22 cellular contexts compared by ENCODE assay signal in genomic region chr16:3673201-3673600, GRCh38. TPM values are rescaled to one million over a fixed set of nuclear protein-coding genes. Genes with fewer than 3 reads are reported as not detected.
DNase-seq lines count a peak whose midpoint lies in the region; ATAC-seq, FAIRE-seq and TF ChIP-seq lines count a peak whose summit lies in the region.
"Had no signal": no experiment of that assay in that cellular context is flagged by ENCODE, and none has a peak within 500 bp of the region (broad histone marks: within the 10 kb centered on the region; RNA-seq: fewer than 3 reads in every experiment).

No MANE protein-coding gene starts in this region.

- TF ChIP-seq RAD21 in HepG2 (CRISPR knock-in tag; IDR thresholded peaks at IDR 0.05) = no peak

- no peaks in the 10 kb centered on the region for H3K79me2 ChIP-seq in HepG2 (ENCODE audit: insufficient read depth, low read length)

- no peak overlapping the region for H3K4me2 ChIP-seq in HepG2 (ENCODE audit: low read depth, low read length)
- H3K4me2 ChIP-seq: PC-9 had no signal

- no peak for TF ChIP-seq EP300 in HepG2 (IDR thresholded peaks at IDR 0.05; ENCODE audit: low read depth in 2 of 2, low read length in 2 of 2)
- TF ChIP-seq EP300 in HepG2 (CRISPR knock-in tag; IDR thresholded peaks at IDR 0.05; ENCODE audit: borderline replicate concordance) = no peak

- no peaks in the 10 kb centered on the region for H4K20me1 ChIP-seq in HepG2 (ENCODE audit: insufficient read depth, low read length)

- H3K4me1 Mint-ChIP-seq in WTC11 (no peaks in the 10 kb centered on the region), glutamatergic neuron (ENCODE audit: low read depth, unreplicated experiment) (peaks cover 3% of the 10 kb centered on the region), progenitor cell of endocrine pancreas (ENCODE audit: low read depth) (no peaks in the 10 kb centered on the region)
- H3K4me1 Mint-ChIP-seq: H9 had no signal

- BruUV-seq in HepG2 (replicated peaks; lab: Mats Ljungman, UMichigan) = no TSS peak

- H3K27me3 ChIP-seq in right lobe of liver (no peaks in the 10 kb centered on the region), HepG2 (ENCODE audit: control insufficient read depth in 1 of 2, insufficient read depth in 2 of 2, low read length in 2 of 2) (no peaks in the 10 kb centered on the region)

- ATAC-seq in right lobe of liver (no peak), HepG2 (no peak), WTC11 (no peak)

- H3K4me1 ChIP-seq in right lobe of liver (peaks cover 0 to 9% (median under 1%) of the 10 kb centered on the region in 4 donors), HepG2 (ENCODE audit: insufficient read depth, low read length) (no peaks in the 10 kb centered on the region)

- DNase-seq in right lobe of liver = peak in 2 of 3 donors; percentile 8 to 16
- no peak for DNase-seq in HepG2 (ENCODE audit: low spot score)
- no peak for DNase-seq in WTC11 (ENCODE audit: low spot score)
- DNase-seq in glutamatergic neuron = no peak
- no peak for DNase-seq in NCI-H2081 (lab: John Stamatoyannopoulos, UW)
- no peak for DNase-seq in progenitor cell of endocrine pancreas (ENCODE audit: low spot score, unreplicated experiment)
- DNase-seq in activated CD8-positive, alpha-beta memory T cell treated with anti-CD3 and anti-CD28 coated beads, Interleukin-2, amount 50 U/mL, for 48 hours = no peak
- DNase-seq: C1 segment of cervical spinal cord; CD4-positive, alpha-beta memory T cell; COR-L47; GM23248; H9; KG1; MM.1S; NCI-H2029; NCI-H446 treated with DMSO at 0.1 percent for 48 hours; NCI-H526; NCI-H82; NK-92 treated with Interleukin-12 subunit alpha and Interleukin-12 subunit beta, amount 100 ng/mL, for 24 hours; PC-9; SHP77 treated with DMSO at 0.1 percent for 48 hours had no signal

- H2AFZ ChIP-seq in HepG2 (ENCODE audit: low read length) = no peak overlapping the region
- H2AFZ ChIP-seq: GM23248, PC-9 had no signal

- H3K4me3 ChIP-seq in right lobe of liver (no peak overlapping the region), HepG2 (replicated peaks in 1 of 3; ENCODE audit: insufficient read depth in 1 of 3, low read depth in 2 of 3, low read length in 3 of 3) (no peak overlapping the region)
- H3K4me3 ChIP-seq: GM23248, PC-9 had no signal

- FAIRE-seq in HepG2 (lab: Jason Lieb, UNC) = no peak
- FAIRE-seq: G401.6 had no signal

- TF ChIP-seq POLR2A in right lobe of liver (IDR thresholded peaks at IDR 0.05) (no peak), HepG2 (IDR thresholded peaks at IDR 0.05; ENCODE audit: insufficient read depth in 1 of 2, low read depth in 2 of 2, low read length in 2 of 2) (no peak)

- H3K27me3 Mint-ChIP-seq in WTC11 (ENCODE audit: low read depth) (no peaks in the 10 kb centered on the region), glutamatergic neuron (ENCODE audit: unreplicated experiment) (peaks cover 3% of the 10 kb centered on the region), progenitor cell of endocrine pancreas (no peaks in the 10 kb centered on the region)
- H3K27me3 Mint-ChIP-seq: CD4-positive, alpha-beta memory T cell had no signal

- TF ChIP-seq CTCF in right lobe of liver (IDR thresholded peaks at IDR 0.05) (no peak), HepG2 (CRISPR knock-in tag; IDR thresholded peaks at IDR 0.05) (no peak), WTC11 (IDR thresholded peaks at IDR 0.05) (no peak), glutamatergic neuron (IDR thresholded peaks at IDR 0.05; ENCODE audit: partially characterized antibody, unreplicated experiment) (no peak), progenitor cell of endocrine pancreas (IDR thresholded peaks at IDR 0.05; ENCODE audit: unreplicated experiment) (no peak)

- in situ Hi-C loops in HepG2 (cut with HindIII; ENCODE audit: extremely low pct_ligation_motif_present, low pct_unique_long_range_greater_than_20kb) = no loop called here

- H3K36me3 Mint-ChIP-seq in WTC11 (peaks cover 67% of the 10 kb centered on the region), glutamatergic neuron (ENCODE audit: unreplicated experiment) (no peaks in the 10 kb centered on the region), progenitor cell of endocrine pancreas (ENCODE audit: insufficient read depth) (peaks cover 18% of the 10 kb centered on the region)

- CTCF ChIA-PET in HepG2 (lab: Yijun Ruan, JAX; ENCODE audit: low intra/inter-chr PET ratio, low total read pairs) (no interaction called here), WTC11 (lab: Charles Lee) (no interaction called here)

- H3K9me3 ChIP-seq in right lobe of liver = no peaks in the 10 kb centered on the region
- H3K9me3 ChIP-seq in HepG2 (ENCODE audit: low read length) = no peaks in the 10 kb centered on the region

- intact Hi-C loops in right lobe of liver (cut with DNase I) (no loop called here), HepG2 (cut with micrococcal nuclease; ENCODE audit: unreplicated experiment) (no loop called here)

- 90% methylated on average over 9 of the region's 18 CpGs for WGBS in right lobe of liver (ENCODE audit: insufficient coverage, low coverage, low lambda C conversion rate, missing lambda C conversion rate)
- WGBS in HepG2 (ENCODE audit: low lambda C conversion rate) = 99% methylated on average over 10 of the region's 18 CpGs

- POLR2A ChIA-PET in HepG2 (lab: Yijun Ruan, JAX) (no interaction called here), WTC11 (lab: Charles Lee) (no interaction called here)

- no peak overlapping the region for H3K9ac ChIP-seq in HepG2 (ENCODE audit: insufficient read depth, low read depth, low read length)
- H3K9ac ChIP-seq: GM23248 had no signal

- H3K9me3 Mint-ChIP-seq in WTC11 (no peaks in the 10 kb centered on the region), glutamatergic neuron (ENCODE audit: unreplicated experiment) (peaks cover 3% of the 10 kb centered on the region), progenitor cell of endocrine pancreas (ENCODE audit: low read depth) (no peaks in the 10 kb centered on the region)
- H3K9me3 Mint-ChIP-seq: CD4-positive, alpha-beta memory T cell; H9 had no signal

- H3K4me3 Mint-ChIP-seq in WTC11 (no peak overlapping the region), glutamatergic neuron (ENCODE audit: unreplicated experiment) (no peak overlapping the region), progenitor cell of endocrine pancreas (ENCODE audit: low read depth) (no peak overlapping the region)
- H3K4me3 Mint-ChIP-seq: CD4-positive, alpha-beta memory T cell; H9 had no signal

- H3K27ac ChIP-seq in right lobe of liver = no peak overlapping the region
- no peak overlapping the region for H3K27ac ChIP-seq in HepG2 (ENCODE audit: extremely low read length, insufficient read depth, low read length)
- H3K27ac ChIP-seq: GM23248, PC-9 had no signal

- H3K27ac Mint-ChIP-seq in WTC11 (peak overlapping the region; percentile 68; the same call in 1 of the 2 replicates), glutamatergic neuron (ENCODE audit: unreplicated experiment) (peak overlapping the region; percentile 20), progenitor cell of endocrine pancreas (no peak overlapping the region)

- H3K36me3 ChIP-seq in right lobe of liver (peaks cover 0 to 22% (median 13%) of the 10 kb centered on the region in 4 donors), HepG2 (replicated peaks in 1 of 2; ENCODE audit: control insufficient read depth in 1 of 2, insufficient read depth in 2 of 2, low read length in 2 of 2) (peaks cover 38 to 84% of the 10 kb centered on the region in 2 experiments; a peak in 4 of 5 replicates)

RNA-seq across cellular contexts. Expression of gene DNASE1, which starts 18.7 kb away (rescaled TPM):
- total RNA-seq in right lobe of liver (1 to 10 TPM; 1.4 to 6.2 (median 3.1) TPM), HepG2 (2016; rRNA removed; fragmentation: Illumina TruSeq; extraction: Trizol) (3.7 and 7.1 TPM in 2 replicates), WTC11 (2021) (13.5 to 15.7 TPM (median 13.9 TPM) in 3 replicates), glutamatergic neuron (ENCODE audit: unreplicated experiment) (34.3 TPM), progenitor cell of endocrine pancreas (43.6 and 49.3 TPM in 2 replicates)
- total RNA-seq in HepG2 (2016; cell fraction: cytosol; rRNA removed; fragmentation: Illumina TruSeq; extraction: Trizol; ENCODE audit: low read depth) = 9.5 and 9.7 TPM in 2 replicates
- total RNA-seq in HepG2 (2016; cell fraction: insoluble cytoplasmic fraction; rRNA removed; fragmentation: Illumina TruSeq; extraction: Trizol) = 4.1 and 7.3 TPM in 2 replicates
- 11.1 and 12.4 TPM in 2 replicates for total RNA-seq in HepG2 (2016; cell fraction: membrane; rRNA removed; fragmentation: Illumina TruSeq; extraction: Trizol)
- 11.8 and 13.6 TPM in 2 replicates for total RNA-seq in HepG2 (2016; cell fraction: nucleus; rRNA removed; fragmentation: Illumina TruSeq; extraction: Trizol)
- 11.1 and 13.0 TPM in 2 replicates for polyA plus RNA-seq in HepG2 (2011; rRNA removed)
- polyA plus RNA-seq in HepG2 (2011; cell fraction: cytosol; rRNA removed) = 5.4 and 7.4 TPM in 2 replicates
- 37.1 and 37.7 TPM in 2 replicates for polyA plus RNA-seq in HepG2 (2011; cell fraction: nucleus; rRNA removed)
- polyA plus RNA-seq in HepG2 (2012) = 7.2 and 10.3 TPM in 2 replicates
- 10.1 and 11.6 TPM in 2 replicates for polyA plus RNA-seq in HepG2 (2016; cell fraction: cytosol; fragmentation: Illumina TruSeq; extraction: Trizol; ENCODE audit: low read depth)
- 2.9 and 3.5 TPM in 2 replicates for polyA plus RNA-seq in HepG2 (2016; cell fraction: insoluble cytoplasmic fraction; fragmentation: Illumina TruSeq; extraction: Trizol; ENCODE audit: low read depth)
- 9.6 and 10.1 TPM in 2 replicates for polyA plus RNA-seq in HepG2 (2016; cell fraction: membrane; fragmentation: Illumina TruSeq; extraction: Trizol; ENCODE audit: low read depth)
- 15.7 and 20.9 TPM in 2 replicates for polyA plus RNA-seq in HepG2 (2016; cell fraction: nucleus; fragmentation: Illumina TruSeq; extraction: Trizol; ENCODE audit: insufficient read depth, low read depth)
- 12.4 and 52.9 TPM in 2 replicates for polyA minus RNA-seq in HepG2 (2011; rRNA and poly(A)+ RNA removed; ENCODE audit: low replicate concordance)
- 3.9 and 4.6 TPM in 2 replicates for polyA minus RNA-seq in HepG2 (2011; cell fraction: cytosol; rRNA and poly(A)+ RNA removed)
- polyA minus RNA-seq in HepG2 (2011; cell fraction: nucleus; rRNA and poly(A)+ RNA removed) = 13.1 and 20.5 TPM in 2 replicates

RNA-seq across cellular contexts. Expression of gene TRAP1, which starts 44.1 kb away (rescaled TPM):
- total RNA-seq in right lobe of liver = 100 to 1,000 TPM in 4 of 6 experiments, 10 to 100 TPM in 2; 93.4 to 169 (median 123) TPM
- 112 and 127 TPM in 2 replicates for total RNA-seq in HepG2 (2016; rRNA removed; fragmentation: Illumina TruSeq; extraction: Trizol)
- total RNA-seq in HepG2 (2016; cell fraction: cytosol; rRNA removed; fragmentation: Illumina TruSeq; extraction: Trizol; ENCODE audit: low read depth) = 28.9 and 31.8 TPM in 2 replicates
- 104 and 130 TPM in 2 replicates for total RNA-seq in HepG2 (2016; cell fraction: insoluble cytoplasmic fraction; rRNA removed; fragmentation: Illumina TruSeq; extraction: Trizol)
- 40.6 and 42.7 TPM in 2 replicates for total RNA-seq in HepG2 (2016; cell fraction: membrane; rRNA removed; fragmentation: Illumina TruSeq; extraction: Trizol)
- total RNA-seq in HepG2 (2016; cell fraction: nucleus; rRNA removed; fragmentation: Illumina TruSeq; extraction: Trizol) = 81.3 and 97.5 TPM in 2 replicates
- polyA plus RNA-seq in HepG2 (2011; rRNA removed) = 240 and 283 TPM in 2 replicates
- polyA plus RNA-seq in HepG2 (2011; cell fraction: cytosol; rRNA removed) = 125 and 163 TPM in 2 replicates
- polyA plus RNA-seq in HepG2 (2011; cell fraction: nucleus; rRNA removed) = 405 and 449 TPM in 2 replicates
- polyA plus RNA-seq in HepG2 (2012) = 173 and 189 TPM in 2 replicates
- polyA plus RNA-seq in HepG2 (2016; cell fraction: cytosol; fragmentation: Illumina TruSeq; extraction: Trizol; ENCODE audit: low read depth) = 15.5 and 18.4 TPM in 2 replicates
- 106 and 121 TPM in 2 replicates for polyA plus RNA-seq in HepG2 (2016; cell fraction: insoluble cytoplasmic fraction; fragmentation: Illumina TruSeq; extraction: Trizol; ENCODE audit: low read depth)
- 25.7 and 26.7 TPM in 2 replicates for polyA plus RNA-seq in HepG2 (2016; cell fraction: membrane; fragmentation: Illumina TruSeq; extraction: Trizol; ENCODE audit: low read depth)
- polyA plus RNA-seq in HepG2 (2016; cell fraction: nucleus; fragmentation: Illumina TruSeq; extraction: Trizol; ENCODE audit: insufficient read depth, low read depth) = 169 and 193 TPM in 2 replicates
- 623 and 697 TPM in 2 replicates for polyA minus RNA-seq in HepG2 (2011; rRNA and poly(A)+ RNA removed; ENCODE audit: low replicate concordance)
- 98.0 and 120 TPM in 2 replicates for polyA minus RNA-seq in HepG2 (2011; cell fraction: cytosol; rRNA and poly(A)+ RNA removed)
- polyA minus RNA-seq in HepG2 (2011; cell fraction: nucleus; rRNA and poly(A)+ RNA removed) = 105 and 109 TPM in 2 replicates
- total RNA-seq in WTC11 (2021) = 275 to 290 TPM (median 285 TPM) in 3 replicates
- 97.3 TPM for total RNA-seq in glutamatergic neuron (ENCODE audit: unreplicated experiment)
- 212 and 216 TPM in 2 replicates for total RNA-seq in progenitor cell of endocrine pancreas

Comparison
In these comparisons a context has a peak if more than half of its experiments do, and no peak if none do; other contexts are left out.
1. DNase-seq: peak in right lobe of liver (2 of 3); none in HepG2 (single experiment), WTC11 (single experiment), glutamatergic neuron (single experiment), NCI-H2081 (0 of 2), progenitor cell of endocrine pancreas (single experiment) and activated CD8-positive, alpha-beta memory T cell treated with anti-CD3 and anti-CD28 coated beads, Interleukin-2, amount 50 U/mL, for 48 hours (single experiment).